In genomic region chr5:181223041-181223728, GRCh38 we compare ENCODE assay signal across 8 cellular contexts. TPM values are rescaled to one million over a fixed set of nuclear protein-coding genes. Genes with fewer than 3 reads are reported as not detected.
A peak's percentile ranks its signal among the peaks of the same experiment; 100 is the strongest.
DNase-seq lines count a peak whose midpoint lies in the region; ATAC-seq and TF ChIP-seq lines count a peak whose summit lies in the region.

Gene TRIM41 (plus strand): TSS chr5:181223281. CDS start chr5:181224000, 719 bp downstream.

- H3K4me2 ChIP-seq in Karpas-422 (ENCODE audit: low read depth, low read length, poor library complexity, severe bottlenecking) = peak within 1 kb of the TSS; percentile 98

- DNase-seq in Calu3 (peak; percentile 99), Karpas-422 (peak; percentile 100), fibroblast of the aortic adventitia (ENCODE audit: low read depth) (peak; percentile 98), superior temporal gyrus (ENCODE audit: extremely low spot score) (peak; percentile 97)
- peak; percentile 98 for DNase-seq in activated T-cell treated with anti-CD3 and anti-CD28 coated beads, Interleukin-2, amount 50 U/mL, for 24 hours
- no peak for DNase-seq in stimulated activated naive CD4-positive, alpha-beta T cell (lab: John Stamatoyannopoulos, UW)

- H3K9ac ChIP-seq in Karpas-422 (ENCODE audit: low read length) = peak within 1 kb of the TSS; percentile 86

- H3K9me2 ChIP-seq in Karpas-422 (replicated peaks; ENCODE audit: insufficient read depth, low read length) = no peaks in the 10 kb centered on the region

- peak within 1 kb of the TSS; percentile 96 for H3K4me3 ChIP-seq in Karpas-422 (ENCODE audit: low read length)
- peak within 1 kb of the TSS; percentile 95 for H3K4me3 ChIP-seq in fibroblast of the aortic adventitia (ENCODE audit: low read depth, low read length)
- H3K4me3 ChIP-seq in neuron (ENCODE audit: low read length) = peak within 1 kb of the TSS; percentile 84

- TSS peak; percentile 17 for BruUV-seq in Calu3 (replicated peaks; lab: Mats Ljungman, UMichigan)

- peak within 1 kb of the TSS; percentile 99 for H3K27ac Mint-ChIP-seq in Calu3 (ENCODE audit: unreplicated experiment)
- peak within 1 kb of the TSS; percentile 98 for H3K27ac Mint-ChIP-seq in activated T-cell treated with anti-CD3 and anti-CD28 coated beads, Interleukin-2, amount 50 U/mL, for 24 hours

- no peaks in the 10 kb centered on the region for H3K27me3 ChIP-seq in Karpas-422 (ENCODE audit: low read length)
- no peaks in the 10 kb centered on the region for H3K27me3 ChIP-seq in neuron (ENCODE audit: insufficient read depth, low read length)

- H3K9me3 ChIP-seq in Karpas-422 (ENCODE audit: low read length) (no peaks in the 10 kb centered on the region), neuron (ENCODE audit: low read length) (no peaks in the 10 kb centered on the region)

- H3K9me3 Mint-ChIP-seq in Calu3 (ENCODE audit: low read depth, unreplicated experiment) = no peaks in the 10 kb centered on the region
- H3K9me3 Mint-ChIP-seq in activated T-cell treated with anti-CD3 and anti-CD28 coated beads, Interleukin-2, amount 50 U/mL, for 24 hours = no peaks in the 10 kb centered on the region

- peak within 1 kb of the TSS; percentile 90 for H3K4me3 Mint-ChIP-seq in Calu3 (ENCODE audit: low read depth, unreplicated experiment)
- H3K4me3 Mint-ChIP-seq in activated T-cell treated with anti-CD3 and anti-CD28 coated beads, Interleukin-2, amount 50 U/mL, for 24 hours = peak within 1 kb of the TSS; percentile 94

- peaks cover 40% of the 10 kb centered on the region for H3K79me2 ChIP-seq in Karpas-422 (ENCODE audit: low read length)

- ATAC-seq in GM21717 (IDR thresholded peaks at IDR 0.05; ENCODE audit: unreplicated experiment) = peak; percentile 59

- H3K4me1 Mint-ChIP-seq in Calu3 (ENCODE audit: low read depth, unreplicated experiment) = peaks cover 44% of the 10 kb centered on the region
- H3K4me1 Mint-ChIP-seq in activated T-cell treated with anti-CD3 and anti-CD28 coated beads, Interleukin-2, amount 50 U/mL, for 24 hours (ENCODE audit: low read depth) = peaks cover 65% of the 10 kb centered on the region

- no peak within 1 kb of the TSS for H2AFZ ChIP-seq in Karpas-422 (ENCODE audit: low read length)
- H2AFZ ChIP-seq in neuron (ENCODE audit: low read depth, low read length) = peak within 1 kb of the TSS; percentile 78

- peaks cover 44% of the 10 kb centered on the region for H3K4me1 ChIP-seq in Karpas-422 (ENCODE audit: low read length)
- peaks cover 15% of the 10 kb centered on the region for H3K4me1 ChIP-seq in neuron (ENCODE audit: insufficient read depth, low read length)

- H4K20me1 ChIP-seq in Karpas-422 (ENCODE audit: insufficient read depth, low read depth, low read length) = no peaks in the 10 kb centered on the region

- TF ChIP-seq CTCF in Calu3 (IDR thresholded peaks at IDR 0.05; ENCODE audit: unreplicated experiment) = no peak
- TF ChIP-seq CTCF in fibroblast of the aortic adventitia (IDR thresholded peaks at IDR 0.05; ENCODE audit: insufficient read depth, low read length) = peak; percentile 22

- H3K27ac ChIP-seq in Karpas-422 (ENCODE audit: low read length) = peak within 1 kb of the TSS; percentile 96

- peaks cover 63% of the 10 kb centered on the region for H3K36me3 Mint-ChIP-seq in Calu3 (ENCODE audit: insufficient read depth, unreplicated experiment)
- H3K36me3 Mint-ChIP-seq in activated T-cell treated with anti-CD3 and anti-CD28 coated beads, Interleukin-2, amount 50 U/mL, for 24 hours (ENCODE audit: low read depth) = peaks cover 40% of the 10 kb centered on the region

- H3K27me3 Mint-ChIP-seq in Calu3 (ENCODE audit: unreplicated experiment) = no peaks in the 10 kb centered on the region
- peaks cover 4% of the 10 kb centered on the region for H3K27me3 Mint-ChIP-seq in activated T-cell treated with anti-CD3 and anti-CD28 coated beads, Interleukin-2, amount 50 U/mL, for 24 hours

- intact Hi-C loops in Calu3 (cut with micrococcal nuclease; ENCODE audit: unreplicated experiment) = loop anchor here (2.0 kb wide), 1 partner anchor 22 kb away; no protein-coding TSS in a partner anchor

- CTCF ChIA-PET in Calu3 (lab: Charles Lee) = interaction anchor here (0.6 to 1.5 kb wide), 5 partner anchors 9 to 39 kb away, joined by 3 to 9 read pairs (median 5); no protein-coding TSS in a partner anchor

- H3K36me3 ChIP-seq in Karpas-422 (ENCODE audit: insufficient read depth, low read length) (peaks cover 5% of the 10 kb centered on the region; the same call in 1 of the 2 replicates), neuron (ENCODE audit: insufficient read depth, low read length) (peaks cover 13% of the 10 kb centered on the region)

RNA-seq across cellular contexts. Expression of gene TRIM41, which starts in this region (rescaled TPM):
- total RNA-seq in Calu3 (2022) (33.5 and 34.2 TPM in 2 replicates), fibroblast of the aortic adventitia (ENCODE audit: low replicate concordance) (12.7 and 19.1 TPM in 2 replicates)
- total RNA-seq in Karpas-422 (2014; rRNA removed; shearing (Covaris generic); ENCODE audit: low replicate concordance) = 23.6 and 46.2 TPM in 2 replicates

Comparison
In these comparisons a context has a peak if more than half of its experiments do, and no peak if none do; other contexts are left out.
1. DNase-seq: peak in Calu3 (single experiment), Karpas-422 (single experiment), activated T-cell treated with anti-CD3 and anti-CD28 coated beads, Interleukin-2, amount 50 U/mL, for 24 hours (single experiment), fibroblast of the aortic adventitia (single experiment) and superior temporal gyrus (single experiment); none in stimulated activated naive CD4-positive, alpha-beta T cell (0 of 6).
2. Peak in every context shown above with its lines, with median percentiles within 50 percentile points of each other: H3K4me3 ChIP-seq.